In the genomic region with DNA sequence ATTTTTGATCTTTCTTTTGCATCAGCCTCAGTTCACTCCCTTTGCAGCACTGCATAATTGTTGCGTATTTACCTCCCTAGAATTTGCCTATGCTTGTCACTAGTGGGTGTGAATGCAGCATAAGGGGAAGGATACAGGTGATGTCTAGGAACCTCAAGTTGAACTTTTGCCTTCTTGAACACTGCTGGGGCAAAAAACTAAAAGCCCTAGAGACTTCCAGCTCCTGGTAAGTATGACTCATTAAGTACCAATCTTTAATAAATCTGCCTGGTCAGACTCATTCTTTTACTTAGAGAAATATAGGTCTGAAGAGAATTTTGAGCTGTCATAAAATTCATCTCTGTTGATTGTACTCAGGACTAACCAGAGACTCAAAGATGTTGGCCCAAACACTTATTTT, we compare ENCODE assay signal across 33 cellular contexts.
DNase-seq lines count a peak whose midpoint lies in the region; ATAC-seq, FAIRE-seq and TF ChIP-seq lines count a peak whose summit lies in the region.
"Had no signal": no experiment of that assay in that cellular context is flagged by ENCODE, and none has a peak within 500 bp of the region (broad histone marks: within the 10 kb centered on the region; RNA-seq: fewer than 3 reads in every experiment).

No MANE protein-coding gene starts in this region.

- peak; percentile 50 for ATAC-seq in GM18502 (IDR thresholded peaks at IDR 0.05; ENCODE audit: poor library complexity, unreplicated experiment)
- peak; percentile 62 for ATAC-seq in GM21619 (IDR thresholded peaks at IDR 0.05; ENCODE audit: unreplicated experiment)
- ATAC-seq in HG03342 (IDR thresholded peaks at IDR 0.05; ENCODE audit: unreplicated experiment) = peak; percentile 64
- ATAC-seq: activated CD8-positive, alpha-beta memory T cell treated with anti-CD3 and anti-CD28 coated beads, Interleukin-2, amount 10 ng/mL, durations not matched to agents 7 days and 5 days; heart right ventricle had no signal

- H3K27ac ChIP-seq in mesendoderm (ENCODE audit: low read depth, low read length) = no peak overlapping the region
- H3K27ac ChIP-seq: esophagus muscularis mucosa, heart right ventricle, right atrium auricular region, tibial artery had no signal

- H3K4me1 ChIP-seq in mesendoderm (ENCODE audit: control insufficient read depth, low read depth, low read length) = no peaks in the 10 kb centered on the region
- H3K4me1 ChIP-seq: esophagus muscularis mucosa, heart right ventricle, right atrium auricular region, tibial artery had no signal

- H2BK15ac ChIP-seq in mesendoderm (replicated peaks; ENCODE audit: low read depth) = no peak overlapping the region

- no peaks in the 10 kb centered on the region for H3K79me1 ChIP-seq in mesendoderm (ENCODE audit: low read length)

- no peak overlapping the region for H4K8ac ChIP-seq in mesendoderm (ENCODE audit: low read depth, low read length)

- TF ChIP-seq CTCF in bronchial epithelial cell (IDR thresholded peaks at IDR 0.05; ENCODE audit: insufficient read depth, low read length, severe bottlenecking) = no peak

- FAIRE-seq in bronchial epithelial cell (lab: Jason Lieb, UNC) = no peak
- FAIRE-seq: D721Med, endometrium, TTC549 had no signal

- WGBS in mesendoderm (ENCODE audit: extremely low coverage, insufficient coverage, low lambda C conversion rate) = no CpG with 5 or more reads among the region's 1 CpG

- no peak overlapping the region for H2BK120ac ChIP-seq in mesendoderm (ENCODE audit: low read depth, low read length)

- H3K23ac ChIP-seq in mesendoderm (ENCODE audit: low read length) = no peak overlapping the region

- H3K56ac ChIP-seq in mesendoderm (ENCODE audit: low read length) = no peak overlapping the region

- H3K9ac ChIP-seq in mesendoderm (ENCODE audit: low read length) = no peak overlapping the region

- no peak overlapping the region for H3K4ac ChIP-seq in mesendoderm (ENCODE audit: low read depth, low read length)

- no peak overlapping the region for H2AK5ac ChIP-seq in mesendoderm (ENCODE audit: low read length)

- H2BK5ac ChIP-seq in mesendoderm (ENCODE audit: low read length) = no peak overlapping the region

- H3K27me3 ChIP-seq in bronchial epithelial cell (ENCODE audit: control insufficient read depth, insufficient read depth, low read length) = no peaks in the 10 kb centered on the region
- no peaks in the 10 kb centered on the region for H3K27me3 ChIP-seq in mesendoderm (ENCODE audit: insufficient read depth, low read length, poor library complexity)
- H3K27me3 ChIP-seq: esophagus muscularis mucosa, heart right ventricle, right atrium auricular region, tibial artery had no signal

- H3K4me3 ChIP-seq in bronchial epithelial cell (ENCODE audit: low read depth, low read length) = no peak overlapping the region
- H3K4me3 ChIP-seq in mesendoderm (ENCODE audit: low read length) = no peak overlapping the region
- H3K4me3 ChIP-seq: esophagus muscularis mucosa, heart right ventricle, right atrium auricular region, smooth muscle cell, tibial artery had no signal

- H3K79me2 ChIP-seq in mesendoderm (ENCODE audit: control insufficient read depth, insufficient read depth, low read length) = no peaks in the 10 kb centered on the region

- no peak overlapping the region for H3K18ac ChIP-seq in mesendoderm (ENCODE audit: low read length)

- H3K4me2 ChIP-seq in mesendoderm (ENCODE audit: low read length) = no peak overlapping the region
- H3K4me2 ChIP-seq: smooth muscle cell had no signal

- no peak overlapping the region for H4K5ac ChIP-seq in mesendoderm (ENCODE audit: low read length)

- H3K36me3 ChIP-seq in bronchial epithelial cell (ENCODE audit: control insufficient read depth, insufficient read depth, low read length) (no peaks in the 10 kb centered on the region), mesendoderm (ENCODE audit: control insufficient read depth, insufficient read depth, low read length) (no peaks in the 10 kb centered on the region)
- H3K36me3 ChIP-seq: esophagus muscularis mucosa, heart right ventricle, right atrium auricular region, tibial artery had no signal

- peak; percentile 17 for DNase-seq in bronchial epithelial cell (ENCODE audit: low read depth)
- no peak for DNase-seq in stimulated activated CD4-positive, alpha-beta T cell treated with anti-CD3 and anti-CD28 coated beads, Interleukin-1b, Interleukin-23, amount 100 ng/mL, for 48 hours
- no peak for DNase-seq in NCI-H1105 treated with DMSO at 0.1 percent for 48 hours (lab: John Stamatoyannopoulos, UW)
- no peak for DNase-seq in SIG-M5 treated with dmso at 0.1 percent for 504 hours (lab: John Stamatoyannopoulos, UW; ENCODE audit: unreplicated experiment)
- DNase-seq in mesendoderm = no peak
- DNase-seq: activated CD4-positive, alpha-beta T cell treated with anti-CD3 and anti-CD28 coated beads, Interleukin-2, amount 50 U/mL, for 4 hours; activated CD8-positive, alpha-beta memory T cell treated with anti-CD3 and anti-CD28 coated beads, Interleukin-2, amount 10 ng/mL, durations not matched to agents 7 days and 5 days; activated gamma-delta T cell treated with Interleukin-2 at 50 U/mL for 16 hours; activated T-cell treated with anti-CD3 and anti-CD28 coated beads, Interleukin-2, amount 50 U/mL, for 48 hours; CD4-positive, alpha-beta memory T cell; central memory CD4-positive, alpha-beta T cell; DND-41; foreskin melanocyte; GF-D8; heart right ventricle; IMR-90; midbrain; naive B cell; NCI-H1048; NCI-H187; NCI-H2171; NCI-H82; OCI-M1; tibial artery had no signal
